ENCODE assay signal across 19 cellular contexts in the genomic region with DNA sequence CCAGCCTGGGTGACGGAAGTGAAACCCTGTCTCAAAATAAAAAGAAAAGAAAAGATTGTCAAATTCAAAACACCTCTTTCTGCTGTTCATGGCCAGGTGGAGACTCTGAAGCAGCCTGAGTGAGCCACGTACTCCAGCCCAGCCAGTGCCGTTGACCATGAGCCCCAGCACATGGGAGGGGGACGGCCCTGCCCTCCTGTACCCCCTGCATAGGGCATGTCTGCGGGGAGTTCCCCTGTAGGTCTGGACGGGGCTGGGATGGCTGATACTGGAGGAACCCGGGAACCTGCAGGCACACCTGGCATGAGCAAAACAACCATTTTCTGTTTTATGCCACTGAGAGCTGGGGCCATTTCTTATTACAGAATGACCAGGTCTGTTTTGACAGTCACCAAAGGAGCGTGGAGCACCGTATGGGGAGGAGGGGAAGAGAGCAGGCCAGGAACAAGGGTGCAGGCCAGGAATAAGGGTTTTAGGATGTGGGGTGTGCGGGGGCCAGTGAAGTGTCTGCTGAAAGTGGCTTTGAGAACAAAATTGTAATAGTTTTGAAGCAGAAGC. TPM values are rescaled to one million over a fixed set of nuclear protein-coding genes. Genes with fewer than 3 reads are reported as not detected.
DNase-seq lines count a peak whose midpoint lies in the region; FAIRE-seq and TF ChIP-seq lines count a peak whose summit lies in the region.
"Had no signal": no experiment of that assay in that cellular context is flagged by ENCODE, and none has a peak within 500 bp of the region (broad histone marks: within the 10 kb centered on the region; RNA-seq: fewer than 3 reads in every experiment).

No MANE protein-coding gene starts in this region.

- TF ChIP-seq CTCF in H9 (conservative IDR thresholded peaks at IDR 0.05) (no peak), OCI-LY1 (IDR thresholded peaks at IDR 0.05; ENCODE audit: low read length) (no peak), endothelial cell (IDR thresholded peaks at IDR 0.05; ENCODE audit: unreplicated experiment) (no peak), stomach (IDR thresholded peaks at IDR 0.05) (no peak)

- H2BK15ac ChIP-seq in H9 (ENCODE audit: low read depth, low read length), result no peak overlapping the region

- no peak overlapping the region for H3K4me2 ChIP-seq in H9 (ENCODE audit: insufficient read depth, insufficient read length, low read length)
- 0 out of 2 replicates have a peak overlapping the region, but pooled peaks have one; percentile 23 for H3K4me2 ChIP-seq in OCI-LY1 (ENCODE audit: low read length)

- no peak overlapping the region for H3K18ac ChIP-seq in H9 (ENCODE audit: insufficient read length, low read depth, low read length)

- no peak overlapping the region for H3K14ac ChIP-seq in H9 (ENCODE audit: insufficient read depth, low read length)

- H3K4me1 ChIP-seq in H9 (ENCODE audit: insufficient read depth, low read length), result no peaks in the 10 kb centered on the region
- peaks cover 8% of the 10 kb centered on the region for H3K4me1 ChIP-seq in OCI-LY1 (ENCODE audit: insufficient read depth, low read length, severe bottlenecking)
- no peaks in the 10 kb centered on the region for H3K4me1 ChIP-seq in stomach

- no peaks in the 10 kb centered on the region for H3K79me1 ChIP-seq in H9 (ENCODE audit: insufficient read depth, low read depth, low read length, poor library complexity, severe bottlenecking)

- H2BK20ac ChIP-seq in H9 (ENCODE audit: low read depth, low read length, poor library complexity, severe bottlenecking), result no peak overlapping the region

- no peak overlapping the region for H4K91ac ChIP-seq in H9 (ENCODE audit: insufficient read length, low read depth, low read length)

- H3K9me2 ChIP-seq in OCI-LY1 (ENCODE audit: low read depth, low read length), result no peaks in the 10 kb centered on the region

- no peak overlapping the region for H3K4ac ChIP-seq in H9 (ENCODE audit: low read depth, low read length)

- no peak overlapping the region for H4K5ac ChIP-seq in H9 (ENCODE audit: insufficient read length, low read depth, low read length)

- no peaks in the 10 kb centered on the region for H3K36me3 ChIP-seq in OCI-LY1 (ENCODE audit: insufficient read depth, low read length)
- no peaks in the 10 kb centered on the region for H3K36me3 ChIP-seq in stomach
- H3K36me3 ChIP-seq: SJCRH30 had no signal

- no peak for FAIRE-seq in GM12891 (lab: Jason Lieb, UNC)
- FAIRE-seq: H1 had no signal

- no CpG with 5 or more reads among the region's 10 CpGs for WGBS in H9 (ENCODE audit: extremely low coverage, insufficient read length, low lambda C conversion rate)
- WGBS in stomach, 5 donors, result 80 to 87% (median 81%) methylated on average over 10 of the region's 10 CpGs

- no peak overlapping the region for H4K8ac ChIP-seq in H9 (replicated peaks; ENCODE audit: insufficient read length, low read depth, low read length)

- no peaks in the 10 kb centered on the region for H3F3A ChIP-seq in OCI-LY1 (ENCODE audit: insufficient read depth, low read length)

- H3K27me3 Mint-ChIP-seq in H9 (ENCODE audit: low read depth), result peaks cover 29% of the 10 kb centered on the region
- peaks cover 5% of the 10 kb centered on the region for H3K27me3 Mint-ChIP-seq in endothelial cell (ENCODE audit: unreplicated experiment)

- TF ChIP-seq EP300 in stomach (IDR thresholded peaks at IDR 0.05), result no peak

- H3K9me3 Mint-ChIP-seq in H9 (no peaks in the 10 kb centered on the region; a peak in 1 of 5 replicates), endothelial cell (ENCODE audit: unreplicated experiment) (no peaks in the 10 kb centered on the region)
- H3K9me3 Mint-ChIP-seq: CD14-positive monocyte had no signal

- TF ChIP-seq POLR2A in stomach (IDR thresholded peaks at IDR 0.05) (no peak), GM12891 (IDR thresholded peaks at IDR 0.05; ENCODE audit: low read depth, low read length) (no peak)

- no peak overlapping the region for H3T11ph ChIP-seq in H9 (ENCODE audit: low read length)

- H2AFZ ChIP-seq in H9 (ENCODE audit: low read length), result no peak overlapping the region
- no peak overlapping the region for H2AFZ ChIP-seq in OCI-LY1 (ENCODE audit: low read length)

- H3K9me3 ChIP-seq in H9 (ENCODE audit: control insufficient read depth, low read depth, low read length) (no peaks in the 10 kb centered on the region), OCI-LY1 (ENCODE audit: low read length) (no peaks in the 10 kb centered on the region), stomach (no peaks in the 10 kb centered on the region)
- H3K9me3 ChIP-seq: SJCRH30 had no signal

- no peak overlapping the region for H2BK5ac ChIP-seq in H9 (ENCODE audit: insufficient read length, low read length)

- no peaks in the 10 kb centered on the region for H3K23me2 ChIP-seq in H9 (ENCODE audit: insufficient read length, low read depth, low read length, poor library complexity, severe bottlenecking)

- no peaks in the 10 kb centered on the region; a peak in 1 of 7 replicates for H3K36me3 Mint-ChIP-seq in H9 (ENCODE audit: insufficient read depth in 1 of 3, low read depth in 3 of 3)
- no peaks in the 10 kb centered on the region for H3K36me3 Mint-ChIP-seq in endothelial cell (ENCODE audit: low read depth, unreplicated experiment)
- H3K36me3 Mint-ChIP-seq: CD14-positive monocyte had no signal

- no peak overlapping the region for H3K23ac ChIP-seq in H9 (ENCODE audit: insufficient read length, low read depth, low read length)

- H3K27ac ChIP-seq in H9 (ENCODE audit: insufficient read length, low read depth, low read length) (no peak overlapping the region), OCI-LY1 (ENCODE audit: low read depth, low read length, poor library complexity, severe bottlenecking) (no peak overlapping the region), stomach (no peak overlapping the region)
- H3K27ac ChIP-seq: SJCRH30 had no signal

- H4K20me1 ChIP-seq in H9 (ENCODE audit: control insufficient read depth, insufficient read depth, insufficient read length) (no peaks in the 10 kb centered on the region), OCI-LY1 (ENCODE audit: insufficient read depth, low read length) (no peaks in the 10 kb centered on the region)

- H3K4me3 ChIP-seq in OCI-LY1 (ENCODE audit: low read depth, low read length, poor library complexity, severe bottlenecking) (no peak overlapping the region), stomach (no peak overlapping the region)
- H3K4me3 ChIP-seq: SJCRH30 had no signal

- H3K79me2 ChIP-seq in H9 (ENCODE audit: insufficient read depth, low read length), result no peaks in the 10 kb centered on the region
- H3K79me2 ChIP-seq in OCI-LY1 (ENCODE audit: insufficient read depth, low read length), result no peaks in the 10 kb centered on the region

- H3K4me3 Mint-ChIP-seq in H9 (no peak overlapping the region), endothelial cell (ENCODE audit: unreplicated experiment) (no peak overlapping the region)
- H3K4me3 Mint-ChIP-seq: CD14-positive monocyte had no signal

- H2BK120ac ChIP-seq in H9 (ENCODE audit: low read depth, low read length, poor library complexity, severe bottlenecking), result no peak overlapping the region

- no peak overlapping the region for H3K56ac ChIP-seq in H9 (ENCODE audit: insufficient read length, low read depth, low read length)

- H3K9ac ChIP-seq in H9 (ENCODE audit: extremely low read depth, insufficient read length, low read length), result no peak overlapping the region
- H3K9ac ChIP-seq in OCI-LY1 (ENCODE audit: low read length), result no peak overlapping the region

- intact Hi-C loops in stomach (cut with DNase I; ENCODE audit: low total_unique reads), result no loop called here

- peak; percentile 15 for DNase-seq in H9
- peak; percentile 0 for DNase-seq in endothelial cell (ENCODE audit: low spot score)
- peak; percentile 11 for DNase-seq in stomach
- no peak for DNase-seq in COLO668 (lab: John Stamatoyannopoulos, UW; ENCODE audit: unreplicated experiment)
- no peak for DNase-seq in NCI-H146 treated with DMSO at 0.1 percent for 48 hours (lab: John Stamatoyannopoulos, UW; ENCODE audit: unreplicated experiment)
- no peak for DNase-seq in GM12891 (ENCODE audit: insufficient read length, low spot score)
- DNase-seq: ACHN; AML-193; COR-L47; Kasumi-1; NCI-H187 treated with DMSO at 0.1 percent for 48 hours; NCI-H446; NCI-H69; NK-92 treated with Interleukin-12 subunit alpha and Interleukin-12 subunit beta, amount 100 ng/mL, for 24 hours; PC-3; SJCRH30 had no signal

- H2BK12ac ChIP-seq in H9 (ENCODE audit: insufficient read length, low read depth, low read length), result no peak overlapping the region

- H3K27me3 ChIP-seq in H9 (ENCODE audit: insufficient read depth, low read length) (no peaks in the 10 kb centered on the region; the same call in 1 of the 2 replicates), OCI-LY1 (ENCODE audit: insufficient read depth, low read length) (peaks cover 3% of the 10 kb centered on the region; the same call in 1 of the 2 replicates), stomach (peaks cover 0 to 36% (median 0%) of the 10 kb centered on the region in 3 donors)

- 0 out of 4 replicates have a peak, but pooled peaks cover 0 to 3% of the 10 kb centered on the region in 2 experiments for H3K4me1 Mint-ChIP-seq in H9
- H3K4me1 Mint-ChIP-seq in endothelial cell (ENCODE audit: unreplicated experiment), result no peaks in the 10 kb centered on the region
- H3K4me1 Mint-ChIP-seq: CD14-positive monocyte had no signal

- H3K27ac Mint-ChIP-seq in H9 (no peak overlapping the region), endothelial cell (ENCODE audit: unreplicated experiment) (no peak overlapping the region)
- H3K27ac Mint-ChIP-seq: CD14-positive monocyte had no signal

- no peak overlapping the region for H2AK5ac ChIP-seq in H9 (ENCODE audit: insufficient read length, low read length)

TF ChIP-seq in GM12891, 5 proteins besides CTCF, POLR2A, EP300 and RAD21:
- TF ChIP-seq TAF1 (IDR thresholded peaks at IDR 0.05; ENCODE audit: low read depth, low read length) (no peak), POU2F2 (IDR thresholded peaks at IDR 0.05; ENCODE audit: low read depth, low read length) (no peak), PAX5 (IDR thresholded peaks at IDR 0.05; ENCODE audit: insufficient read depth, low read length, severe bottlenecking) (no peak), SPI1 (IDR thresholded peaks at IDR 0.05; ENCODE audit: low read depth, low read length) (no peak), POLR2AphosphoS5 (IDR thresholded peaks at IDR 0.05; ENCODE audit: low read depth, low read length) (no peak)

RNA-seq across cellular contexts. Expression of gene TMEM18, which starts 30.1 kb away (rescaled TPM):
- total RNA-seq in H9 (2021) (28.3 and 30.7 TPM in 2 replicates), endothelial cell (ENCODE audit: unreplicated experiment) (26.3 TPM), stomach (10 to 100 TPM in 3 of 5 donors, 1 to 10 TPM in 2; 1.4 to 20.7 (median 12.9) TPM)
- 10 to 100 TPM; 12.6 to 31.1 (median 17.3) TPM for polyA plus RNA-seq in stomach
- polyA plus RNA-seq in GM12891 (2012; ENCODE audit: low read depth, missing spikeins), result 14.3 TPM

Comparison
In these comparisons a context has a peak if more than half of its experiments do, and no peak if none do; other contexts are left out.
1. DNase-seq: peak in H9 (single experiment), endothelial cell (single experiment) and stomach (single experiment); none in COLO668 (single experiment), NCI-H146 treated with DMSO at 0.1 percent for 48 hours (single experiment) and GM12891 (single experiment).